ENCODE assay signal across 9 cellular contexts in genomic region chr12:54033106-54033979, GRCh38. TPM values are rescaled to one million over a fixed set of nuclear protein-coding genes. Genes with fewer than 3 reads are reported as not detected.
DNase-seq lines count a peak whose midpoint lies in the region; ATAC-seq and TF ChIP-seq lines count a peak whose summit lies in the region.
"Had no signal": no experiment of that assay in that cellular context is flagged by ENCODE, and none has a peak within 500 bp of the region (broad histone marks: within the 10 kb centered on the region; RNA-seq: fewer than 3 reads in every experiment).

No MANE protein-coding gene starts in this region.

- no peak for ATAC-seq in GM21367 (IDR thresholded peaks at IDR 0.05; ENCODE audit: unreplicated experiment)
- no peak for ATAC-seq in GM18868 (IDR thresholded peaks at IDR 0.05; ENCODE audit: unreplicated experiment)

- peak; percentile 81 for DNase-seq in ELF-1 (ENCODE audit: low read depth, low spot score)
- DNase-seq in NCI-H2227 (lab: John Stamatoyannopoulos, UW; ENCODE audit: unreplicated experiment), result peak; percentile 28
- no peak for DNase-seq in epithelial cell of proximal tubule (ENCODE audit: low read depth)
- DNase-seq in retina, result peak; percentile 68
- DNase-seq in SIG-M5 (lab: John Stamatoyannopoulos, UW), result no peak
- no peak for DNase-seq in activated CD4-positive, alpha-beta T cell treated with anti-CD3 and anti-CD28 coated beads, Interleukin-2, amount 50 U/mL, for 1 hour

- TF ChIP-seq CTCF in epithelial cell of proximal tubule (conservative IDR thresholded peaks at IDR 0.05; ENCODE audit: low read depth, low read length), result no peak

- peak overlapping the region; percentile 43 for H3K4me3 ChIP-seq in epithelial cell of proximal tubule (ENCODE audit: low read depth, low read length)

RNA-seq across cellular contexts. Expression of gene HOXC5, which starts 0.5 kb away (rescaled TPM):
- 0.80 and 1.2 TPM in 2 replicates for total RNA-seq in epithelial cell of proximal tubule
- total RNA-seq: liver had no signal

RNA-seq across cellular contexts. Expression of gene HOXC6, which starts 5.1 kb away (rescaled TPM):
- total RNA-seq in epithelial cell of proximal tubule, result 2.7 and 3.2 TPM in 2 replicates

RNA-seq across cellular contexts. Expression of gene HOXC4, which starts 20.3 kb away (rescaled TPM):
- 2.8 and 3.3 TPM in 2 replicates for total RNA-seq in epithelial cell of proximal tubule
- total RNA-seq: liver had no signal

RNA-seq across cellular contexts. Expression of gene HOXC8, which starts 24.6 kb away (rescaled TPM):
- 1.3 and 1.4 TPM in 2 replicates for total RNA-seq in epithelial cell of proximal tubule
- total RNA-seq: liver had no signal

RNA-seq across cellular contexts. Expression of gene HOXC9, which starts 33.4 kb away (rescaled TPM):
- total RNA-seq in epithelial cell of proximal tubule, result 9.9 and 11.0 TPM in 2 replicates
- total RNA-seq: liver had no signal

Comparison
In these comparisons a context has a peak if more than half of its experiments do, and no peak if none do; other contexts are left out.
1. DNase-seq: peak in ELF-1 (single experiment), NCI-H2227 (single experiment) and retina (single experiment); none in epithelial cell of proximal tubule (single experiment), SIG-M5 (single experiment) and activated CD4-positive, alpha-beta T cell treated with anti-CD3 and anti-CD28 coated beads, Interleukin-2, amount 50 U/mL, for 1 hour (single experiment).